ENCODE assay signal across 9 cellular contexts in the genomic region with DNA sequence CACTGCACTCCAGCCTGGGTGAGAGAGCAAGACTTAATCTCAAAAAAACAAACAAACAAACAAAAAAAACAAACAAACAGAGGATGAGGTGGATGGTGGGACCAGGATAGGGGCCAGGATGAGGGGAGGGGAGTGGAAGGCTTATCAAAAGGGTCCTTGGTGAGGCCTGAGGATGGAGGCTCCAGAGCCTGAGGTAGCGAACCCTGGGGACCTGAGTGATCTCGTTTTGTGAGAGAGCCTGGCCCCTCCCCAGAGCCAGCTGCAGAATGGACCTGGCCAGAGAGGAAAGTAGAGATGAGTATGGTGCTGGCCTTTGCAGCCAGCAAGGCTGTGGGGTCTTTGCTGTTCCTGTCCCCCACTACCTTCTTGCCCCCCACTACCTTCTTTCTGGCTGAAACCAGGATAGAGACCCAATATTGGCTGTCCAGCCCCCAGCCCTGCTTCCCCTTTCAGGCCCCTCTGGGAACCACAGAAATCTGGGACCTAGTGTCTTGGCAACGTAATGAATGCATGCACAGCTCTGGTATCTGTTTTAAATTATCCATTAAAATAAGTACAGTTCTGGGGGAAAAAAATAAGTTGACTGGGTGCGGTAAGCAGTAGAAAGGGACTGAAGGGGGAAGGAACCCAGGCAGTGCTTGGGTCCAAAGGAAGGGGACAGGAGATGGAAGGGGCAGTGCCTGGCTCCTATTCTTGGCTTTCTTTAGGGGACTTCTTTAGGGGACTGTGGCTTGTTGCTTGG. TPM values are rescaled to one million over a fixed set of nuclear protein-coding genes. Genes with fewer than 3 reads are reported as not detected.
DNase-seq lines count a peak whose midpoint lies in the region; ATAC-seq and TF ChIP-seq lines count a peak whose summit lies in the region.
"Had no signal": no experiment of that assay in that cellular context is flagged by ENCODE, and none has a peak within 500 bp of the region (broad histone marks: within the 10 kb centered on the region; RNA-seq: fewer than 3 reads in every experiment).

No MANE protein-coding gene starts in this region.

- ATAC-seq in T-cell (replicated peaks in 1 of 4) (no peak), HG02678 (IDR thresholded peaks at IDR 0.05; ENCODE audit: unreplicated experiment) (no peak)

- H3K4me3 Mint-ChIP-seq in Caco-2 (ENCODE audit: unreplicated experiment) (peak overlapping the region; percentile 95), T-cell (peak overlapping the region; percentile 85 to 93 (median 92))

- peaks cover 21% of the 10 kb centered on the region for H3K4me1 Mint-ChIP-seq in Caco-2 (ENCODE audit: low read depth, unreplicated experiment)
- H3K4me1 Mint-ChIP-seq in T-cell, result peaks cover 23 to 37% (median 32%) of the 10 kb centered on the region in 3 donors

- peaks cover 27% of the 10 kb centered on the region for H3K4me1 ChIP-seq in Caco-2

- BruUV-seq in Caco-2 (replicated peaks; lab: Mats Ljungman, UMichigan), result no TSS peak

- H3K9me3 Mint-ChIP-seq in Caco-2 (ENCODE audit: unreplicated experiment), result no peaks in the 10 kb centered on the region
- H3K9me3 Mint-ChIP-seq in T-cell, result no peaks in the 10 kb centered on the region

- TF ChIP-seq CTCF in Caco-2 (IDR thresholded peaks at IDR 0.05; ENCODE audit: insufficient read depth in 1 of 2, low read depth in 1 of 2, low read length in 1 of 2, severe bottlenecking in 1 of 2, unreplicated experiment in 1 of 2) (no peak), fibroblast of the aortic adventitia (IDR thresholded peaks at IDR 0.05; ENCODE audit: insufficient read depth, low read length) (no peak)

- H3K27me3 ChIP-seq in Caco-2 (replicated peaks; ENCODE audit: control insufficient read depth, insufficient read depth, low read length), result no peaks in the 10 kb centered on the region

- intact Hi-C loops in Caco-2 (cut with micrococcal nuclease; ENCODE audit: unreplicated experiment), result loop anchor here (1.0 kb wide), 2 partner anchors 7 to 10 kb away; no protein-coding TSS in a partner anchor

- no peaks in the 10 kb centered on the region for H3K36me3 ChIP-seq in Caco-2 (ENCODE audit: control insufficient read depth, insufficient read depth, low read length)

- no peak for DNase-seq in Caco-2
- no peak for DNase-seq in T-cell
- peak; percentile 59 for DNase-seq in fibroblast of the aortic adventitia (ENCODE audit: low read depth)
- no peak for DNase-seq in skeletal muscle cell (ENCODE audit: low read depth)
- DNase-seq in AG08395 (ENCODE audit: low spot score), result no peak
- no peak for DNase-seq in NCI-H146 treated with DMSO at 0.1 percent for 48 hours (lab: John Stamatoyannopoulos, UW; ENCODE audit: unreplicated experiment)
- DNase-seq in epidermal melanocyte (ENCODE audit: insufficient read length, low spot score), result no peak
- DNase-seq: NCI-H1694 treated with DMSO at 0.1 percent for 48 hours had no signal

- H3K27ac Mint-ChIP-seq in Caco-2 (ENCODE audit: unreplicated experiment), result no peak overlapping the region
- peak overlapping the region; percentile 49 to 75 for H3K27ac Mint-ChIP-seq in T-cell

- POLR2A ChIA-PET in Caco-2 (lab: Charles Lee), result interaction anchor here (0.6 to 0.8 kb wide), 2 partner anchors 14 to 224 kb away, joined by 3 read pairs; no protein-coding TSS in a partner anchor
- POLR2A ChIA-PET in T-cell (lab: Charles Lee), result interaction anchor here (1.0 to 2.5 kb wide), 4 partner anchors 7 to 31 kb away, joined by 3 to 26 read pairs (median 6); no protein-coding TSS in a partner anchor

- CTCF ChIA-PET in Caco-2 (lab: Charles Lee) (interaction anchor here (1.6 to 2.8 kb wide), 2 partner anchors 10 to 112 kb away, joined by 6 to 15 read pairs; no protein-coding TSS in a partner anchor), T-cell (lab: Charles Lee) (interaction anchor here (1.2 to 1.8 kb wide), 2 partner anchors 14 to 17 kb away, joined by 3 to 8 read pairs; no protein-coding TSS in a partner anchor)

- peaks cover 12% of the 10 kb centered on the region for H3K36me3 Mint-ChIP-seq in Caco-2 (ENCODE audit: insufficient read depth, unreplicated experiment)
- H3K36me3 Mint-ChIP-seq in T-cell, result peaks cover 8% of the 10 kb centered on the region

- H3K27me3 Mint-ChIP-seq in Caco-2 (ENCODE audit: insufficient read depth, unreplicated experiment), result no peaks in the 10 kb centered on the region
- H3K27me3 Mint-ChIP-seq in T-cell, result peaks cover 17 to 18% of the 10 kb centered on the region in 2 donors

- no peak overlapping the region for H3K4me3 ChIP-seq in Caco-2 (ENCODE audit: low read depth, low read length)
- peak overlapping the region; percentile 69 for H3K4me3 ChIP-seq in fibroblast of the aortic adventitia (ENCODE audit: low read depth, low read length)
- H3K4me3 ChIP-seq in skeletal muscle cell (ENCODE audit: low read depth, low read length), result peak overlapping the region; percentile 100

- no peaks in the 10 kb centered on the region for H3K9me3 ChIP-seq in Caco-2

RNA-seq across cellular contexts. Expression of a gene that starts 1.1 kb away (rescaled TPM):
- 112 and 113 TPM in 2 replicates for total RNA-seq in Caco-2 (2022)
- total RNA-seq in T-cell, result 100 to 1,000 TPM in 2 of 5 donors, 10 to 100 TPM in 3; 40.3 to 970 (median 57.3) TPM
- total RNA-seq in fibroblast of the aortic adventitia (ENCODE audit: low replicate concordance), result 502 and 1,039 TPM in 2 replicates

RNA-seq across cellular contexts. Expression of a gene that starts 31.2 kb away (rescaled TPM):
- 8.9 and 12.2 TPM in 2 replicates for total RNA-seq in Caco-2 (2022)
- total RNA-seq in T-cell, result under 1 TPM; 0.03 to 0.58 (median 0.20) TPM
- 0.90 TPM in 2 replicates for total RNA-seq in fibroblast of the aortic adventitia (ENCODE audit: low replicate concordance)

RNA-seq across cellular contexts. Expression of a gene that starts 40.0 kb away (rescaled TPM):
- total RNA-seq in Caco-2 (2022), result 0.52 and 1.3 TPM in 2 replicates
- 10 to 100 TPM in 1 of 5 donors, 1 to 10 TPM in 4; 1.5 to 12.0 (median 2.2) TPM for total RNA-seq in T-cell
- 1.4 and 3.2 TPM in 2 replicates for total RNA-seq in fibroblast of the aortic adventitia (ENCODE audit: low replicate concordance)

RNA-seq across cellular contexts. Expression of a gene that starts 52.5 kb away (rescaled TPM):
- total RNA-seq in Caco-2 (2022) (138 and 141 TPM in 2 replicates), T-cell (1 to 10 TPM in 3 of 5 donors, under 1 TPM in 2; 0.26 to 2.3 (median 1.9) TPM), fibroblast of the aortic adventitia (ENCODE audit: low replicate concordance) (not detected in 2 replicates)

RNA-seq across cellular contexts. Expression of a gene that starts 58.9 kb away (rescaled TPM):
- total RNA-seq in Caco-2 (2022) (49.4 and 49.5 TPM in 2 replicates), T-cell (10 to 100 TPM; 21.5 to 37.8 (median 35.2) TPM), fibroblast of the aortic adventitia (ENCODE audit: low replicate concordance) (40.4 and 74.7 TPM in 2 replicates)
